15 cellular contexts compared by ENCODE assay signal in genomic region chr7:45975367-45975766, GRCh38.
"Had no signal": no experiment of that assay in that cellular context is flagged by ENCODE, and none has a peak within 500 bp of the region (broad histone marks: within the 10 kb centered on the region; RNA-seq: fewer than 3 reads in every experiment).

No MANE protein-coding gene starts in this region.

- H3K27ac ChIP-seq: epithelial cell of prostate, hepatocyte, neural progenitor cell, parathyroid adenoma, uterus, VCaP had no signal

- H3K4me3 ChIP-seq: hepatocyte, neural progenitor cell, skin epidermis, uterus had no signal

- H3K27me3 ChIP-seq: hepatocyte, neural progenitor cell, uterus had no signal

- H3K27ac Mint-ChIP-seq: activated CD4-positive, alpha-beta memory T cell treated with anti-CD3 and anti-CD28 coated beads for 36 hours had no signal

- DNase-seq: activated CD4-positive, alpha-beta memory T cell treated with anti-CD3 and anti-CD28 coated beads for 36 hours; activated CD8-positive, alpha-beta memory T cell treated with anti-CD3 and anti-CD28 coated beads, Interleukin-2, amount 50 U/mL, for 4 hours; activated naive CD4-positive, alpha-beta T cell; caudate nucleus; cortex of kidney; effector CD8-positive, alpha-beta T cell; midbrain; T1000; uterus had no signal

- H3K36me3 ChIP-seq: neural progenitor cell, uterus had no signal

- H3K9me3 Mint-ChIP-seq: activated CD4-positive, alpha-beta memory T cell treated with anti-CD3 and anti-CD28 coated beads for 36 hours had no signal

- H2AFZ ChIP-seq: hepatocyte, neural progenitor cell, parathyroid adenoma had no signal

- H3K9ac ChIP-seq: neural progenitor cell, parathyroid adenoma had no signal

- H3K4me3 Mint-ChIP-seq: activated CD4-positive, alpha-beta memory T cell treated with anti-CD3 and anti-CD28 coated beads for 36 hours; neural progenitor cell had no signal

- H3K4me2 ChIP-seq: hepatocyte, neural progenitor cell had no signal

- H3K79me2 ChIP-seq: hepatocyte, parathyroid adenoma had no signal

- H3K36me3 Mint-ChIP-seq: neural progenitor cell had no signal

- H3K27me3 Mint-ChIP-seq: activated CD4-positive, alpha-beta memory T cell treated with anti-CD3 and anti-CD28 coated beads for 36 hours had no signal

- H3K4me1 ChIP-seq: neural progenitor cell, parathyroid adenoma had no signal

- H3K9me3 ChIP-seq: uterus had no signal
